In genomic region chr11:63760487-63761079, GRCh38 we compare ENCODE assay signal across 1 cellular context.
TF ChIP-seq lines count a peak whose summit lies in the region.

No MANE protein-coding gene starts in this region.

TF ChIP-seq in K562, 482 proteins besides CTCF, POLR2A, EP300 and RAD21:
- 0 out of 2 replicates have a peak, but pooled peaks have one; percentile 35 for TF ChIP-seq MYNN (IDR thresholded peaks at IDR 0.05)
- TF ChIP-seq MYNN (CRISPR knock-in tag; IDR thresholded peaks at IDR 0.05), result no peak
- TF ChIP-seq ZKSCAN8 (CRISPR knock-in tag; IDR thresholded peaks at IDR 0.05), result no peak
- no peak for TF ChIP-seq ZFP30 (CRISPR knock-in tag; IDR thresholded peaks at IDR 0.05; ENCODE audit: borderline replicate concordance)
- TF ChIP-seq RUNX1 (IDR thresholded peaks at IDR 0.05; ENCODE audit: low read depth), result no peak
- TF ChIP-seq ZNF740 (CRISPR knock-in tag; IDR thresholded peaks at IDR 0.05), result no peak
- TF ChIP-seq ZNF740 (tag; IDR thresholded peaks at IDR 0.05), result 0 out of 4 replicates have a peak, but pooled peaks of 1 of the 2 experiments have one; percentile 23
- TF ChIP-seq ZNF395 (CRISPR knock-in tag; IDR thresholded peaks at IDR 0.05), result no peak
- TF ChIP-seq FOXO4 (CRISPR knock-in tag; IDR thresholded peaks at IDR 0.05), result no peak
- TF ChIP-seq SMARCB1 (IDR thresholded peaks at IDR 0.05; ENCODE audit: insufficient read length, low read depth), result no peak
- no peak for TF ChIP-seq BRD4 (IDR thresholded peaks at IDR 0.05)
- peak; percentile 29; the same call in 1 of the 2 replicates for TF ChIP-seq SUPT5H (IDR thresholded peaks at IDR 0.05)
- TF ChIP-seq E2F6 (IDR thresholded peaks at IDR 0.05; ENCODE audit: borderline replicate concordance in 1 of 2, extremely low read depth in 1 of 2, insufficient read depth in 1 of 2, insufficient read length in 1 of 2, low read depth in 1 of 2, low read length in 1 of 2, poor library complexity in 1 of 2, severe bottlenecking in 1 of 2), result no peak
- TF ChIP-seq BACH1 (tag; IDR thresholded peaks at IDR 0.05), result no peak
